ENCODE assay signal across 8 cellular contexts in the genomic region with DNA sequence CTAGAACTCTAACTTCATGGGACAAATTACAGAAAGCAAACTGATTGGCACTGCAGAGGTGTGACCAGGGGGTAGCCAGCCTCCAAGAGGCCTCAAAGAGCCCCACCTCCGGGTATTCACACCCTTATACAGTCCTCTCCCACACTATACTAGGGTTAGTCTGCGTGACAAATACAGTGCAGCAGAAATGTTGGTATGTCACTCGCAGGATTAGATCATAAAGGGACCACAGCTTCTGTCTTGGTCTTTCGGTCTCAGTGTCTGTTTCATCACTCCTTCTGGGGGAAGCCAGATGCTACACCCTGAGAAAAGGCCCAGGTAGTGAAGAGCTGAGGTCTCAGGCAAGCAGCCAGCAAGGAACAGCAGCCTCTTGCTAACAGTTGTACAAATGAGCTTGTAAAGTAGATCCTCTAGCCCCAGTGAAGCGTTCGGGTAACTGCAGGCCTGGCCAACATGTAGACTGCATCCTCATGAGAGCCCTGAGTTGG.
DNase-seq lines count a peak whose midpoint lies in the region; ATAC-seq, FAIRE-seq and TF ChIP-seq lines count a peak whose summit lies in the region.

No MANE protein-coding gene starts in this region.

- 6% methylated on average over 6 of the region's 6 CpGs for WGBS in GM12878 (ENCODE audit: insufficient coverage, insufficient replicate concordance, low lambda C conversion rate, missing lambda C conversion rate)

- H3K36me3 ChIP-seq in GM12878 (ENCODE audit: control insufficient read depth in 2 of 2, insufficient read depth in 2 of 2, low read length in 1 of 2): peaks cover 3 to 26% of the 10 kb centered on the region in 2 experiments
- H3K36me3 ChIP-seq in HAP-1 (replicated peaks): peaks cover 29% of the 10 kb centered on the region

- RAD21 ChIA-PET in GM12878 (lab: Charles Lee; ENCODE audit: unreplicated experiment): interaction anchor here (0.7 to 3.4 kb wide), 29 partner anchors 8 to 968 kb away, joined by 3 to 27 read pairs (median 5); no protein-coding TSS in a partner anchor

- no peaks in the 10 kb centered on the region for H3K79me2 ChIP-seq in GM12878 (ENCODE audit: control insufficient read depth, insufficient read depth, low read length)

- CTCF ChIA-PET in GM12878 (lab: Yijun Ruan, JAX): interaction anchor here (0.7 to 5.8 kb wide), 18 partner anchors 9 to 194 kb away, joined by 3 to 41 read pairs (median 4); no protein-coding TSS in a partner anchor

- no peak overlapping the region for H3K4me3 ChIP-seq in GM12878
- H3K4me3 ChIP-seq in HAP-1: no peak overlapping the region

- 0 out of 2 replicates have a peak, but pooled peaks have one; percentile 11 for TF ChIP-seq RAD21 in GM12878 (IDR thresholded peaks at IDR 0.05; ENCODE audit: insufficient read depth, low read depth, low read length)

- no peaks in the 10 kb centered on the region for H3K9me3 ChIP-seq in GM12878 (replicated peaks; ENCODE audit: control insufficient read depth, insufficient read depth, low read length)
- H3K9me3 ChIP-seq in HAP-1: no peaks in the 10 kb centered on the region

- H3K27me3 ChIP-seq in GM12878 (replicated peaks in 1 of 2; ENCODE audit: control insufficient read depth in 2 of 2, insufficient read depth in 2 of 2, low read length in 1 of 2): no peaks in the 10 kb centered on the region
- H3K27me3 ChIP-seq in HAP-1 (ENCODE audit: low read depth): no peaks in the 10 kb centered on the region

- SMC1A ChIA-PET in GM12878 (lab: Charles Lee; ENCODE audit: uncharacterized antibody, unreplicated experiment): interaction anchor here (0.7 to 3.6 kb wide), 29 partner anchors 9 to 373 kb away, joined by 3 to 38 read pairs (median 5); no protein-coding TSS in a partner anchor

- TF ChIP-seq EP300 in GM12878 (IDR thresholded peaks at IDR 0.05; ENCODE audit: borderline replicate concordance in 1 of 2, control insufficient read depth in 1 of 2, low read depth in 2 of 2, low read length in 2 of 2): peak; percentile 66 to 78; a peak in 3 of 4 replicates

- H2AFZ ChIP-seq in GM12878 (ENCODE audit: control insufficient read depth, low read depth, low read length): no peak overlapping the region

- no peak overlapping the region for H3K4me2 ChIP-seq in GM12878 (ENCODE audit: control insufficient read depth, insufficient read depth)

- H3K4me1 ChIP-seq in GM12878 (ENCODE audit: control insufficient read depth, insufficient read depth, low read length): peaks cover 35% of the 10 kb centered on the region
- peaks cover 3% of the 10 kb centered on the region; the same call in 1 of the 2 replicates for H3K4me1 ChIP-seq in HAP-1

- POLR2A ChIA-PET in GM12878 (lab: Charles Lee): interaction anchor here (0.7 to 1.5 kb wide), 8 partner anchors 13 to 874 kb away, joined by 3 to 10 read pairs (median 4); no protein-coding TSS in a partner anchor

- DNase-seq in DMS79 (lab: John Stamatoyannopoulos, UW) (peak; percentile 54), GM12878 (ENCODE audit: low read depth, low spot score) (peak; percentile 79), HAP-1 (ENCODE audit: low spot score in 2 of 2) (no peak), HK-2 (ENCODE audit: unreplicated experiment) (no peak), hippocampal formation (lab: John Stamatoyannopoulos, UW) (no peak), midbrain (lab: John Stamatoyannopoulos, UW) (no peak)

- TF ChIP-seq CTCF in GM12878 (IDR thresholded peaks at IDR 0.05 in 2 of 3, conservative IDR thresholded peaks at IDR 0.05 in 1 of 3; ENCODE audit: control insufficient read depth in 2 of 3, extremely low read depth in 1 of 3, insufficient read depth in 1 of 3, low read depth in 3 of 3, low read length in 3 of 3): no peak

- H3K9ac ChIP-seq in GM12878 (ENCODE audit: control insufficient read depth, insufficient read depth, low read length): no peak overlapping the region

- in situ Hi-C loops in GM12878 (cut with MboI): no loop called here
- in situ Hi-C loops in HAP-1 (cut with MboI; ENCODE audit: low sequenced_read_pairs): no loop called here

- ATAC-seq in GM19351 (IDR thresholded peaks at IDR 0.05; ENCODE audit: unreplicated experiment) (peak; percentile 91), HG03097 (IDR thresholded peaks at IDR 0.05; ENCODE audit: low FRiP score, unreplicated experiment) (peak; percentile 87), GM12878 (peak; percentile 89)

- FAIRE-seq in GM12878 (lab: Jason Lieb, UNC): peak; percentile 68

- peak; percentile 46 for TF ChIP-seq POLR2A in GM12878 (IDR thresholded peaks at IDR 0.05; ENCODE audit: low read depth, low read length)

- no TSS peak for BruUV-seq in GM12878 (replicated peaks; lab: Mats Ljungman, UMichigan)

- no peaks in the 10 kb centered on the region for H4K20me1 ChIP-seq in GM12878 (ENCODE audit: control insufficient read depth, insufficient read depth)

- H3K27ac ChIP-seq in GM12878 (ENCODE audit: control insufficient read depth, insufficient read depth): peak overlapping the region; percentile 62

- intact Hi-C loops in GM12878 (cut with micrococcal nuclease; ENCODE audit: unreplicated experiment): no loop called here

TF ChIP-seq in GM12878, 131 proteins besides CTCF, POLR2A, EP300 and RAD21 (continues in another document):
- TF ChIP-seq, protein P1, sequence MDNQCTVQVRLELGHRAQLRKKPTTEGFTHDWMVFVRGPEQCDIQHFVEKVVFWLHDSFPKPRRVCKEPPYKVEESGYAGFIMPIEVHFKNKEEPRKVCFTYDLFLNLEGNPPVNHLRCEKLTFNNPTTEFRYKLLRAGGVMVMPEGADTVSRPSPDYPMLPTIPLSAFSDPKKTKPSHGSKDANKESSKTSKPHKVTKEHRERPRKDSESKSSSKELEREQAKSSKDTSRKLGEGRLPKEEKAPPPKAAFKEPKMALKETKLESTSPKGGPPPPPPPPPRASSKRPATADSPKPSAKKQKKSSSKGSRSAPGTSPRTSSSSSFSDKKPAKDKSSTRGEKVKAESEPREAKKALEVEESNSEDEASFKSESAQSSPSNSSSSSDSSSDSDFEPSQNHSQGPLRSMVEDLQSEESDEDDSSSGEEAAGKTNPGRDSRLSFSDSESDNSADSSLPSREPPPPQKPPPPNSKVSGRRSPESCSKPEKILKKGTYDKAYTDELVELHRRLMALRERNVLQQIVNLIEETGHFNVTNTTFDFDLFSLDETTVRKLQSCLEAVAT (IDR thresholded peaks at IDR 0.05): peak; percentile 63; the same call in 1 of the 2 replicates
- TF ChIP-seq NFXL1 (IDR thresholded peaks at IDR 0.05; ENCODE audit: borderline replicate concordance) (no peak), POU2F2 (IDR thresholded peaks at IDR 0.05; ENCODE audit: borderline replicate concordance, low read depth, low read length) (peak; percentile 39; the same call in 1 of the 3 replicates), ZNF24 (IDR thresholded peaks at IDR 0.05) (no peak), BMI1 (IDR thresholded peaks at IDR 0.05; ENCODE audit: borderline replicate concordance) (no peak), MTA3 (IDR thresholded peaks at IDR 0.05; ENCODE audit: borderline replicate concordance, low read length) (no peak), SMARCA5 (IDR thresholded peaks at IDR 0.05) (peak; percentile 88), TCF7 (IDR thresholded peaks at IDR 0.05; ENCODE audit: borderline replicate concordance) (peak; percentile 58; the same call in 1 of the 2 replicates), ZNF622 (IDR thresholded peaks at IDR 0.05) (no peak), SREBF2 (IDR thresholded peaks at IDR 0.05; ENCODE audit: low read length) (no peak), NFIC (IDR thresholded peaks at IDR 0.05; ENCODE audit: low read depth, low read length) (peak; percentile 85; the same call in 1 of the 2 replicates), NBN (IDR thresholded peaks at IDR 0.05) (peak; percentile 85), CHD2 (IDR thresholded peaks at IDR 0.05; ENCODE audit: borderline replicate concordance, low read depth, low read length) (no peak), SUZ12 (IDR thresholded peaks at IDR 0.05; ENCODE audit: unreplicated experiment) (no peak)
- TF ChIP-seq, protein P2, sequence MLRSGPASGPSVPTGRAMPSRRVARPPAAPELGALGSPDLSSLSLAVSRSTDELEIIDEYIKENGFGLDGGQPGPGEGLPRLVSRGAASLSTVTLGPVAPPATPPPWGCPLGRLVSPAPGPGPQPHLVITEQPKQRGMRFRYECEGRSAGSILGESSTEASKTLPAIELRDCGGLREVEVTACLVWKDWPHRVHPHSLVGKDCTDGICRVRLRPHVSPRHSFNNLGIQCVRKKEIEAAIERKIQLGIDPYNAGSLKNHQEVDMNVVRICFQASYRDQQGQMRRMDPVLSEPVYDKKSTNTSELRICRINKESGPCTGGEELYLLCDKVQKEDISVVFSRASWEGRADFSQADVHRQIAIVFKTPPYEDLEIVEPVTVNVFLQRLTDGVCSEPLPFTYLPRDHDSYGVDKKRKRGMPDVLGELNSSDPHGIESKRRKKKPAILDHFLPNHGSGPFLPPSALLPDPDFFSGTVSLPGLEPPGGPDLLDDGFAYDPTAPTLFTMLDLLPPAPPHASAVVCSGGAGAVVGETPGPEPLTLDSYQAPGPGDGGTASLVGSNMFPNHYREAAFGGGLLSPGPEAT (IDR thresholded peaks at IDR 0.05; ENCODE audit: low read depth): peak; percentile 96
- TF ChIP-seq, protein P3, sequence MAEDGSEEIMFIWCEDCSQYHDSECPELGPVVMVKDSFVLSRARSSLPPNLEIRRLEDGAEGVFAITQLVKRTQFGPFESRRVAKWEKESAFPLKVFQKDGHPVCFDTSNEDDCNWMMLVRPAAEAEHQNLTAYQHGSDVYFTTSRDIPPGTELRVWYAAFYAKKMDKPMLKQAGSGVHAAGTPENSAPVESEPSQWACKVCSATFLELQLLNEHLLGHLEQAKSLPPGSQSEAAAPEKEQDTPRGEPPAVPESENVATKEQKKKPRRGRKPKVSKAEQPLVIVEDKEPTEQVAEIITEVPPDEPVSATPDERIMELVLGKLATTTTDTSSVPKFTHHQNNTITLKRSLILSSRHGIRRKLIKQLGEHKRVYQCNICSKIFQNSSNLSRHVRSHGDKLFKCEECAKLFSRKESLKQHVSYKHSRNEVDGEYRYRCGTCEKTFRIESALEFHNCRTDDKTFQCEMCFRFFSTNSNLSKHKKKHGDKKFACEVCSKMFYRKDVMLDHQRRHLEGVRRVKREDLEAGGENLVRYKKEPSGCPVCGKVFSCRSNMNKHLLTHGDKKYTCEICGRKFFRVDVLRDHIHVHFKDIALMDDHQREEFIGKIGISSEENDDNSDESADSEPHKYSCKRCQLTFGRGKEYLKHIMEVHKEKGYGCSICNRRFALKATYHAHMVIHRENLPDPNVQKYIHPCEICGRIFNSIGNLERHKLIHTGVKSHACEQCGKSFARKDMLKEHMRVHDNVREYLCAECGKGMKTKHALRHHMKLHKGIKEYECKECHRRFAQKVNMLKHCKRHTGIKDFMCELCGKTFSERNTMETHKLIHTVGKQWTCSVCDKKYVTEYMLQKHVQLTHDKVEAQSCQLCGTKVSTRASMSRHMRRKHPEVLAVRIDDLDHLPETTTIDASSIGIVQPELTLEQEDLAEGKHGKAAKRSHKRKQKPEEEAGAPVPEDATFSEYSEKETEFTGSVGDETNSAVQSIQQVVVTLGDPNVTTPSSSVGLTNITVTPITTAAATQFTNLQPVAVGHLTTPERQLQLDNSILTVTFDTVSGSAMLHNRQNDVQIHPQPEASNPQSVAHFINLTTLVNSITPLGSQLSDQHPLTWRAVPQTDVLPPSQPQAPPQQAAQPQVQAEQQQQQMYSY (CRISPR knock-in tag; IDR thresholded peaks at IDR 0.05): no peak

Comparison
In these comparisons a context has a peak if more than half of its experiments do, and no peak if none do; other contexts are left out.
1. DNase-seq: peak in DMS79 (single experiment) and GM12878 (single experiment); none in HAP-1 (0 of 2), HK-2 (single experiment), hippocampal formation (0 of 2) and midbrain (single experiment).
2. Peak in every context shown above with its lines, with median percentiles within 50 percentile points of each other: ATAC-seq.